In genomic region chr13:45368571-45368970, GRCh38 we compare ENCODE assay signal across 1 cellular context.
TF ChIP-seq lines count a peak whose summit lies in the region.

No MANE protein-coding gene starts in this region.

TF ChIP-seq in GM23338, 12 proteins besides CTCF, POLR2A, EP300 and RAD21 (continued from another document):
- TF ChIP-seq REST (IDR thresholded peaks at IDR 0.05; ENCODE audit: unreplicated experiment) (no peak), POLR2AphosphoS5 (IDR thresholded peaks at IDR 0.05; ENCODE audit: low read depth) (no peak), STAT1 (IDR thresholded peaks at IDR 0.05; ENCODE audit: unreplicated experiment) (no peak), NANOG (IDR thresholded peaks at IDR 0.05; ENCODE audit: borderline replicate concordance) (no peak), ZNF331 (CRISPR knock-in tag; IDR thresholded peaks at IDR 0.05; ENCODE audit: low read depth) (no peak), EZH2 (IDR thresholded peaks at IDR 0.05; ENCODE audit: low read depth, unreplicated experiment) (no peak), ZNF114 (CRISPR knock-in tag; IDR thresholded peaks at IDR 0.05) (no peak), CREB1 (CRISPR knock-in tag; IDR thresholded peaks at IDR 0.05; ENCODE audit: low read depth) (no peak)
